Comparison of ENCODE assay signal across 29 cellular contexts in the genomic region with DNA sequence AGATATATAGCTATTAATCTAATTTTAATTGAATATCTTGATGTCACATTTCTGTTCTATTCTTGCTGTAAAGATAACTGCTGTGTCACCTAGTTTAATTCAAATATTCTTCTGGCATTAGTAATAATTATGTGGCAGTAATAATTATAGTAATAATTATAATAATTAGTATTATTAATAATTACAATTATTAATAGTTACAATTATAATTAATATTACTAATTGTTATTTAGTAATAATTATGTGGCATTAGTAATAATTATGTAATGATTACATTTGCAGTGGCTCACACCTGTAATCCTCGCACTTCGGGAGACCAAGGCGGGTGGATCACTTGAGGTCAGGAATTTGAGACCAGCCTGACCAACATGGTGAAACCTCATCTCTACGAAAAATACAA. TPM values are rescaled to one million over a fixed set of nuclear protein-coding genes. Genes with fewer than 3 reads are reported as not detected.
DNase-seq lines count a peak whose midpoint lies in the region; ATAC-seq and TF ChIP-seq lines count a peak whose summit lies in the region.
"Had no signal": no experiment of that assay in that cellular context is flagged by ENCODE, and none has a peak within 500 bp of the region (broad histone marks: within the 10 kb centered on the region; RNA-seq: fewer than 3 reads in every experiment).

No MANE protein-coding gene starts in this region.

- no peak for TF ChIP-seq CTCF in WTC11 (IDR thresholded peaks at IDR 0.05)

- peak overlapping the region; percentile 23 for H3K27ac ChIP-seq in CD4-positive, CD25-positive, alpha-beta regulatory T cell (ENCODE audit: insufficient read depth, low read length, poor library complexity, severe bottlenecking)
- H3K27ac ChIP-seq in naive thymus-derived CD4-positive, alpha-beta T cell (ENCODE audit: low read depth, low read length), result no peak overlapping the region
- H3K27ac ChIP-seq: 22Rv1; BLaER1 treated with 17β-estradiol and CSF1 and Interleukin-3, amounts not matched to agents 10 nM and 100 nM; C4-2B had no signal

- no peaks in the 10 kb centered on the region for H3K27me3 ChIP-seq in CD4-positive, CD25-positive, alpha-beta regulatory T cell (ENCODE audit: control insufficient read depth, insufficient read depth, low read length)
- no peaks in the 10 kb centered on the region for H3K27me3 ChIP-seq in naive thymus-derived CD4-positive, alpha-beta T cell (ENCODE audit: control insufficient read depth in 2 of 2, insufficient read depth in 2 of 2, low read length in 2 of 2)
- H3K27me3 ChIP-seq: BLaER1 treated with 17β-estradiol and CSF1 and Interleukin-3, amounts not matched to agents 10 nM and 100 nM had no signal

- POLR2A ChIA-PET in WTC11 (lab: Charles Lee), result no interaction called here
- POLR2A ChIA-PET in naive thymus-derived CD4-positive, alpha-beta T cell (lab: Charles Lee), result interaction anchor here (1.2 to 3.4 kb wide), 3 partner anchors 15 to 705 kb away, joined by 3 to 22 read pairs (median 14); no protein-coding TSS in a partner anchor

- H3K4me1 ChIP-seq in CD4-positive, CD25-positive, alpha-beta regulatory T cell (ENCODE audit: control insufficient read depth, insufficient read depth, low read length, poor library complexity, severe bottlenecking), result peaks cover 36% of the 10 kb centered on the region
- H3K4me1 ChIP-seq in naive thymus-derived CD4-positive, alpha-beta T cell (ENCODE audit: control insufficient read depth in 2 of 2, insufficient read depth in 2 of 2, low read length in 2 of 2), result peaks cover 9 to 23% of the 10 kb centered on the region in 2 donors

- intact Hi-C loops in activated CD4-positive, alpha-beta T cell treated with anti-CD3 and anti-CD28 coated beads, Interleukin-2, amount 10 ng/mL, durations not matched to agents 24 days and 14 days (cut with micrococcal nuclease), result loop anchor here (5.0 to 10.0 kb wide), 4 partner anchors 548 to 1079 kb away; a partner anchor contains a TSS
- intact Hi-C loops in naive thymus-derived CD4-positive, alpha-beta T cell (cut with micrococcal nuclease), result loop anchor here (5.0 to 10.0 kb wide), 7 partner anchors 562 to 1061 kb away; a partner anchor contains a TSS

- no peaks in the 10 kb centered on the region for H3K27me3 Mint-ChIP-seq in activated CD4-positive, alpha-beta T cell treated with anti-CD3 and anti-CD28 coated beads, Interleukin-2, amount 10 ng/mL, durations not matched to agents 24 days and 14 days
- H3K27me3 Mint-ChIP-seq in CD4-positive, CD25-positive, alpha-beta regulatory T cell, result peaks cover 4% of the 10 kb centered on the region
- no peaks in the 10 kb centered on the region for H3K27me3 Mint-ChIP-seq in WTC11 (ENCODE audit: low read depth)
- no peaks in the 10 kb centered on the region for H3K27me3 Mint-ChIP-seq in naive thymus-derived CD4-positive, alpha-beta T cell
- H3K27me3 Mint-ChIP-seq: B cell; CD4-positive, alpha-beta memory T cell; CD8-positive, alpha-beta memory T cell had no signal

- CTCF ChIA-PET in WTC11 (lab: Charles Lee), result no interaction called here
- CTCF ChIA-PET in naive thymus-derived CD4-positive, alpha-beta T cell (lab: Charles Lee), result no interaction called here

- no peaks in the 10 kb centered on the region for H3K9me3 ChIP-seq in CD4-positive, CD25-positive, alpha-beta regulatory T cell (ENCODE audit: control insufficient read depth in 2 of 2, low read length in 2 of 2)
- no peaks in the 10 kb centered on the region for H3K9me3 ChIP-seq in naive thymus-derived CD4-positive, alpha-beta T cell (ENCODE audit: control insufficient read depth in 2 of 3, low read length in 3 of 3)
- H3K9me3 ChIP-seq: A549 had no signal

- no peaks in the 10 kb centered on the region for H3K9me3 Mint-ChIP-seq in activated CD4-positive, alpha-beta T cell treated with anti-CD3 and anti-CD28 coated beads, Interleukin-2, amount 10 ng/mL, durations not matched to agents 24 days and 14 days
- H3K9me3 Mint-ChIP-seq in CD4-positive, CD25-positive, alpha-beta regulatory T cell, result no peaks in the 10 kb centered on the region
- peaks cover 21% of the 10 kb centered on the region for H3K9me3 Mint-ChIP-seq in WTC11
- peaks cover 0 to 3% (median 0%) of the 10 kb centered on the region in 11 donors for H3K9me3 Mint-ChIP-seq in naive thymus-derived CD4-positive, alpha-beta T cell
- H3K9me3 Mint-ChIP-seq in stimulated activated effector memory CD8-positive, alpha-beta T cell treated with anti-CD3 and anti-CD28 coated beads, Interleukin-12 subunit alpha, Interleukin-12 subunit beta, amount 100 ng/mL, for 72 hours, result no peaks in the 10 kb centered on the region
- H3K9me3 Mint-ChIP-seq: CD4-positive, alpha-beta memory T cell had no signal

- H3K36me3 Mint-ChIP-seq in activated CD4-positive, alpha-beta T cell treated with anti-CD3 and anti-CD28 coated beads, Interleukin-2, amount 10 ng/mL, durations not matched to agents 24 days and 14 days (ENCODE audit: low read depth), result peaks cover 12% of the 10 kb centered on the region
- no peaks in the 10 kb centered on the region for H3K36me3 Mint-ChIP-seq in CD4-positive, CD25-positive, alpha-beta regulatory T cell
- H3K36me3 Mint-ChIP-seq in WTC11, result peaks cover 16% of the 10 kb centered on the region
- H3K36me3 Mint-ChIP-seq in naive thymus-derived CD4-positive, alpha-beta T cell, result peaks cover 0 to 22% (median 1%) of the 10 kb centered on the region in 5 donors
- H3K36me3 Mint-ChIP-seq in stimulated activated effector memory CD8-positive, alpha-beta T cell treated with anti-CD3 and anti-CD28 coated beads, Interleukin-12 subunit alpha, Interleukin-12 subunit beta, amount 100 ng/mL, for 72 hours, result peaks cover 32% of the 10 kb centered on the region

- no peak for ATAC-seq in CD4-positive, CD25-positive, alpha-beta regulatory T cell (ENCODE audit: low read depth in 2 of 2)
- ATAC-seq in WTC11 (no peak), HG03432 (IDR thresholded peaks at IDR 0.05; ENCODE audit: unreplicated experiment) (no peak)
- ATAC-seq in naive thymus-derived CD4-positive, alpha-beta T cell, result no peak
- no peak for ATAC-seq in stimulated activated effector memory CD8-positive, alpha-beta T cell treated with anti-CD3 and anti-CD28 coated beads, Interleukin-12 subunit alpha, Interleukin-12 subunit beta, amount 100 ng/mL, for 72 hours
- ATAC-seq: A549, GM12878 had no signal

- no peak overlapping the region for H3K4me3 Mint-ChIP-seq in activated CD4-positive, alpha-beta T cell treated with anti-CD3 and anti-CD28 coated beads, Interleukin-2, amount 10 ng/mL, durations not matched to agents 24 days and 14 days
- peak overlapping the region in 1 of 4 donors; percentile 63 for H3K4me3 Mint-ChIP-seq in CD4-positive, CD25-positive, alpha-beta regulatory T cell
- H3K4me3 Mint-ChIP-seq in WTC11, result no peak overlapping the region
- H3K4me3 Mint-ChIP-seq in naive thymus-derived CD4-positive, alpha-beta T cell, result no peak overlapping the region
- H3K4me3 Mint-ChIP-seq in stimulated activated effector memory CD8-positive, alpha-beta T cell treated with anti-CD3 and anti-CD28 coated beads, Interleukin-12 subunit alpha, Interleukin-12 subunit beta, amount 100 ng/mL, for 72 hours, result no peak overlapping the region

- no peaks in the 10 kb centered on the region for H3K36me3 ChIP-seq in CD4-positive, CD25-positive, alpha-beta regulatory T cell (ENCODE audit: control insufficient read depth, insufficient read depth, low read length)
- H3K36me3 ChIP-seq in naive thymus-derived CD4-positive, alpha-beta T cell (ENCODE audit: control insufficient read depth in 2 of 3, insufficient read depth in 3 of 3, low read length in 3 of 3), result no peaks in the 10 kb centered on the region

- peak; percentile 36 for DNase-seq in activated CD4-positive, alpha-beta T cell treated with anti-CD3 and anti-CD28 coated beads, Interleukin-2, amount 10 ng/mL, durations not matched to agents 24 days and 14 days
- no peak for DNase-seq in activated CD4-positive, alpha-beta T cell treated with anti-CD3 and anti-CD28 coated beads, Interleukin-2, amount 50 U/mL, for 1 hour
- no peak for DNase-seq in CD4-positive, CD25-positive, alpha-beta regulatory T cell
- no peak for DNase-seq in WTC11 (ENCODE audit: low spot score)
- no peak for DNase-seq in naive thymus-derived CD4-positive, alpha-beta T cell
- no peak for DNase-seq in NOMO-1 treated with DMSO at 0.1 percent for 48 hours (lab: John Stamatoyannopoulos, UW; ENCODE audit: unreplicated experiment)
- no peak for DNase-seq in stimulated activated effector memory CD8-positive, alpha-beta T cell treated with anti-CD3 and anti-CD28 coated beads, Interleukin-12 subunit alpha, Interleukin-12 subunit beta, amount 100 ng/mL, for 72 hours (ENCODE audit: low spot score in 2 of 2)
- DNase-seq: AML-193; CD4-positive, alpha-beta memory T cell; CD8-positive, alpha-beta memory T cell; COR-L47; DMS 273 treated with DMSO at 0.1 percent for 48 hours; DMS153; DMS53; DMS79; DND-41; EL; GDM1 had no signal

- no peak overlapping the region for H3K4me3 ChIP-seq in CD4-positive, CD25-positive, alpha-beta regulatory T cell (ENCODE audit: low read depth, low read length)
- no peak overlapping the region for H3K4me3 ChIP-seq in naive thymus-derived CD4-positive, alpha-beta T cell (ENCODE audit: low read length)
- H3K4me3 ChIP-seq: A549; BLaER1 treated with 17β-estradiol and CSF1 and Interleukin-3, amounts not matched to agents 10 nM and 100 nM; GM12878 had no signal

- H3K4me1 Mint-ChIP-seq in activated CD4-positive, alpha-beta T cell treated with anti-CD3 and anti-CD28 coated beads, Interleukin-2, amount 10 ng/mL, durations not matched to agents 24 days and 14 days, result peaks cover 45% of the 10 kb centered on the region
- peaks cover 20 to 56% (median 41%) of the 10 kb centered on the region in 4 donors for H3K4me1 Mint-ChIP-seq in CD4-positive, CD25-positive, alpha-beta regulatory T cell
- H3K4me1 Mint-ChIP-seq in WTC11, result peaks cover 57% of the 10 kb centered on the region
- H3K4me1 Mint-ChIP-seq in naive thymus-derived CD4-positive, alpha-beta T cell, result peaks cover 28 to 67% (median 53%) of the 10 kb centered on the region in 7 donors
- peaks cover 63% of the 10 kb centered on the region for H3K4me1 Mint-ChIP-seq in stimulated activated effector memory CD8-positive, alpha-beta T cell treated with anti-CD3 and anti-CD28 coated beads, Interleukin-12 subunit alpha, Interleukin-12 subunit beta, amount 100 ng/mL, for 72 hours

- no peak overlapping the region for H3K27ac Mint-ChIP-seq in activated CD4-positive, alpha-beta T cell treated with anti-CD3 and anti-CD28 coated beads, Interleukin-2, amount 10 ng/mL, durations not matched to agents 24 days and 14 days
- peak overlapping the region in 1 of 3 donors; percentile 52 for H3K27ac Mint-ChIP-seq in CD4-positive, CD25-positive, alpha-beta regulatory T cell
- no peak overlapping the region for H3K27ac Mint-ChIP-seq in WTC11
- peak overlapping the region in 5 of 9 donors; percentile 54 to 99 (median 78) for H3K27ac Mint-ChIP-seq in naive thymus-derived CD4-positive, alpha-beta T cell
- no peak overlapping the region for H3K27ac Mint-ChIP-seq in stimulated activated effector memory CD8-positive, alpha-beta T cell treated with anti-CD3 and anti-CD28 coated beads, Interleukin-12 subunit alpha, Interleukin-12 subunit beta, amount 100 ng/mL, for 72 hours

RNA-seq across cellular contexts. Expression of a gene that starts 1.6 kb away (rescaled TPM):
- total RNA-seq in activated CD4-positive, alpha-beta T cell treated with anti-CD3 and anti-CD28 coated beads, Interleukin-2, amount 10 ng/mL, durations not matched to agents 24 days and 14 days, result 9.3 and 9.7 TPM in 2 replicates
- total RNA-seq in CD4-positive, CD25-positive, alpha-beta regulatory T cell, result 15.2 TPM
- polyA plus RNA-seq in CD4-positive, CD25-positive, alpha-beta regulatory T cell, result 1 to 10 TPM; 6.0 to 7.7 (median 7.5) TPM
- 31.8 to 35.3 TPM (median 32.8 TPM) in 3 replicates for total RNA-seq in WTC11 (2021)
- 10 to 100 TPM; 16.9 to 36.8 (median 26.2) TPM for total RNA-seq in naive thymus-derived CD4-positive, alpha-beta T cell
- polyA plus RNA-seq in naive thymus-derived CD4-positive, alpha-beta T cell, result 10 to 100 TPM; 10.3 to 10.5 TPM

RNA-seq across cellular contexts. Expression of a gene that starts 3.2 kb away (rescaled TPM):
- total RNA-seq in activated CD4-positive, alpha-beta T cell treated with anti-CD3 and anti-CD28 coated beads, Interleukin-2, amount 10 ng/mL, durations not matched to agents 24 days and 14 days, result 104 and 107 TPM in 2 replicates
- 378 TPM for total RNA-seq in CD4-positive, CD25-positive, alpha-beta regulatory T cell
- 100 to 1,000 TPM; 233 to 336 (median 250) TPM for polyA plus RNA-seq in CD4-positive, CD25-positive, alpha-beta regulatory T cell
- 69.1 to 78.9 TPM (median 75.9 TPM) in 3 replicates for total RNA-seq in WTC11 (2021)
- total RNA-seq in naive thymus-derived CD4-positive, alpha-beta T cell, result 100 to 1,000 TPM; 229 to 340 (median 258) TPM
- 100 to 1,000 TPM; 121 to 184 TPM for polyA plus RNA-seq in naive thymus-derived CD4-positive, alpha-beta T cell

RNA-seq across cellular contexts. Expression of a gene that starts 49.8 kb away (rescaled TPM):
- 0.16 TPM in 1 of 2 replicates, not detected in the other for total RNA-seq in activated CD4-positive, alpha-beta T cell treated with anti-CD3 and anti-CD28 coated beads, Interleukin-2, amount 10 ng/mL, durations not matched to agents 24 days and 14 days
- not detected for total RNA-seq in CD4-positive, CD25-positive, alpha-beta regulatory T cell
- under 1 TPM in 1 of 4 donors, not detected in 3; 0.09 TPM for polyA plus RNA-seq in CD4-positive, CD25-positive, alpha-beta regulatory T cell
- total RNA-seq in WTC11 (2021), result 0.09 to 0.17 TPM (median 0.11 TPM) in 3 replicates
- total RNA-seq in naive thymus-derived CD4-positive, alpha-beta T cell, result 1 to 10 TPM in 1 of 5 experiments, under 1 TPM in 4; 0.19 to 1.4 (median 0.71) TPM
- polyA plus RNA-seq in naive thymus-derived CD4-positive, alpha-beta T cell, result under 1 TPM in 1 of 2 donors, not detected in 1; 0.11 TPM
- total RNA-seq: A172; CD8-positive, alpha-beta memory T cell; Daoy; G401 had no signal
- polyA plus RNA-seq: A549; BJ; CD8-positive, alpha-beta memory T cell had no signal

Comparison
In these comparisons a context has a peak if more than half of its experiments do, and no peak if none do; other contexts are left out.
1. H3K27ac Mint-ChIP-seq: peak in naive thymus-derived CD4-positive, alpha-beta T cell (5 of 9); none in activated CD4-positive, alpha-beta T cell treated with anti-CD3 and anti-CD28 coated beads, Interleukin-2, amount 10 ng/mL, durations not matched to agents 24 days and 14 days (single experiment), WTC11 (single experiment) and stimulated activated effector memory CD8-positive, alpha-beta T cell treated with anti-CD3 and anti-CD28 coated beads, Interleukin-12 subunit alpha, Interleukin-12 subunit beta, amount 100 ng/mL, for 72 hours (single experiment).